Comparison of ENCODE assay signal across 13 cellular contexts in the genomic region with DNA sequence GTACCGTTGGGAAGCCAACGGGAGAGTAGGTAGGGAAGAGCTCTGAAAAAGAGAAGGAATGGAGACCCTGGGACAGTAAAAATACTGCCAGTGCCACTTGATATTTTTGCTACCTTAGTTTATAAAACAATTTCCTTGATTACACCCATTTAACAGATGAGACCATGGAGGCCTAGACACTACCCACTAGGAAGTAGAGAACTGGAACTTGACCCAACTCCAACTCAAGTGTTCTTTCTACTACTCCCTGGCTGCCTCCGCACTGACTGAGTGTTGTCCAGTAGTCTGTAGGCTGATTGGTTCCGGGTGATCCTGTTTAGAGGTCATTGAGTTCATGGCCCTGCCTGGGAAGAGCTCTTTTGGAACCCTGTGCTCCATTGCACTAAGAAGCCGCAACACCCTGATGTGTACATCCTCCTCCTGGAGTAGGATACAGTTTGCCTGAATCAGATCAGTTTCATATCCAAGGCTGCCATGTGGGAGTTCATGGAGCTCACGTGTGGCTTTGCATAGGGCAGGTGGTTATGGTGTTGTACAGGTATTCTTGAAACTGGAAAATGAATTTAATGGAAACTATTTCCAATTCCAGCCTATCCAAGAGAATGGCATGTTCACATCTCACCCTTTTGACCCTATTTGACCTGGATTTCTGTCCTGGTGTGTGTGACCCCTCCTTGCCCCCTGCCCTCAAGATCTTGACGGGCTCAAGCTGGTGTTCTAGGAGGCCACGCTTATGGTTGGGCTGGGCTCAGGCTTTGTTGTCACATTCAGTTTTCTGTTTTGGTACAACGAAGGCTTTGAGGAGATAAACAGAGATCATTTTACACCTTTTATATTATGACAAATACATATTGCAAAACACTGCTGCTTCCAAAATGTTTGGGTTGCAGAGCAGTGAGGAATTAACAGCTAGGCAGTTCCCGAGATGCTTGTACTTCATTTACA.
DNase-seq lines count a peak whose midpoint lies in the region; ATAC-seq and TF ChIP-seq lines count a peak whose summit lies in the region.
"Had no signal": no experiment of that assay in that cellular context is flagged by ENCODE, and none has a peak within 500 bp of the region (broad histone marks: within the 10 kb centered on the region; RNA-seq: fewer than 3 reads in every experiment).

No MANE protein-coding gene starts in this region.

- H3K9me3 Mint-ChIP-seq in naive B cell: peaks cover 0 to 8% (median 2%) of the 10 kb centered on the region in 7 donors

- H3K36me3 ChIP-seq in breast epithelium (no peaks in the 10 kb centered on the region), tibial nerve (peaks cover 0 to 67% (median 0%) of the 10 kb centered on the region in 3 donors)
- H3K36me3 ChIP-seq: SJSA1 had no signal

- peaks cover 38 to 66% (median 41%) of the 10 kb centered on the region in 3 donors for H3K4me1 Mint-ChIP-seq in naive B cell

- peaks cover 11 to 22% of the 10 kb centered on the region in 2 donors for H3K36me3 Mint-ChIP-seq in naive B cell

- no peaks in the 10 kb centered on the region for H3K27me3 Mint-ChIP-seq in naive B cell
- H3K27me3 Mint-ChIP-seq: stimulated activated naive CD8-positive, alpha-beta T cell treated with anti-CD3 and anti-CD28 coated beads, Interleukin-15, Interleukin-2, amounts not matched to agents 100 ng/mL and 50 ng/mL, for 24 hours had no signal

- DNase-seq in NCI-H748 (lab: John Stamatoyannopoulos, UW; ENCODE audit: unreplicated experiment) (peak; percentile 10), NCI-H748 treated with DMSO at 0.1 percent for 48 hours (lab: John Stamatoyannopoulos, UW) (no peak), breast epithelium (ENCODE audit: low spot score in 2 of 2) (no peak), naive B cell (no peak), tibial nerve (ENCODE audit: low spot score in 2 of 2) (no peak), SW 1271 (lab: John Stamatoyannopoulos, UW) (no peak), LoVo (ENCODE audit: low spot score) (no peak)
- no peak for DNase-seq in stimulated activated naive CD8-positive, alpha-beta T cell treated with anti-CD3 and anti-CD28 coated beads, Interleukin-15, Interleukin-2, amounts not matched to agents 100 U/mL and 50 U/mL, for 24 hours
- DNase-seq: left lung; NCI-H526 treated with DMSO at 0.1 percent for 48 hours; stimulated activated CD4-positive, alpha-beta T cell treated with anti-CD3 and anti-CD28 coated beads, Interleukin-4, amount 100 ng/mL, for 1 hour had no signal

- H3K27ac Mint-ChIP-seq in naive B cell: peak overlapping the region; percentile 38 to 95 (median 84)
- H3K27ac Mint-ChIP-seq: stimulated activated naive CD8-positive, alpha-beta T cell treated with anti-CD3 and anti-CD28 coated beads, Interleukin-15, Interleukin-2, amounts not matched to agents 100 ng/mL and 50 ng/mL, for 24 hours had no signal

- TF ChIP-seq EP300 in tibial nerve (IDR thresholded peaks at IDR 0.05): peak in 1 of 2 donors; percentile 41

- WGBS in tibial nerve, 2 donors: 80 to 84% methylated on average over 10 of the region's 10 CpGs

- H3K9me3 ChIP-seq in breast epithelium (no peaks in the 10 kb centered on the region), tibial nerve (peaks cover 0 to 7% (median 0%) of the 10 kb centered on the region in 4 donors)
- H3K9me3 ChIP-seq: left lung, SJSA1 had no signal

- H3K4me1 ChIP-seq in breast epithelium: peaks cover 0 to 41% of the 10 kb centered on the region in 2 donors
- peaks cover 0 to 66% (median 37%) of the 10 kb centered on the region in 4 donors for H3K4me1 ChIP-seq in tibial nerve
- H3K4me1 ChIP-seq: SJSA1 had no signal

- H3K27ac ChIP-seq in breast epithelium: peak overlapping the region; percentile 29 to 48
- peak overlapping the region; percentile 31 to 87 (median 40) for H3K27ac ChIP-seq in tibial nerve
- H3K27ac ChIP-seq: left lung, SJSA1 had no signal

- H3K4me3 Mint-ChIP-seq in naive B cell: peak overlapping the region in 2 of 8 donors; percentile 18
- H3K4me3 Mint-ChIP-seq: stimulated activated naive CD8-positive, alpha-beta T cell treated with anti-CD3 and anti-CD28 coated beads, Interleukin-15, Interleukin-2, amounts not matched to agents 100 ng/mL and 50 ng/mL, for 24 hours had no signal

- no peak for TF ChIP-seq CTCF in breast epithelium (IDR thresholded peaks at IDR 0.05)
- TF ChIP-seq CTCF in tibial nerve (IDR thresholded peaks at IDR 0.05): no peak

- intact Hi-C loops in breast epithelium (cut with DNase I; ENCODE audit: low total_unique reads): no loop called here

- TF ChIP-seq POLR2A in breast epithelium (IDR thresholded peaks at IDR 0.05) (no peak), tibial nerve (IDR thresholded peaks at IDR 0.05) (no peak)

- H3K27me3 ChIP-seq in breast epithelium: no peaks in the 10 kb centered on the region
- H3K27me3 ChIP-seq in tibial nerve: no peaks in the 10 kb centered on the region
- H3K27me3 ChIP-seq: left lung, SJSA1 had no signal

- ATAC-seq in naive B cell (ENCODE audit: low read depth in 2 of 2): no peak
- ATAC-seq in stimulated activated naive CD8-positive, alpha-beta T cell treated with anti-CD3 and anti-CD28 coated beads, Interleukin-15, Interleukin-2, amounts not matched to agents 100 U/mL and 50 U/mL, for 24 hours: no peak
- ATAC-seq: left lung had no signal

- H3K4me3 ChIP-seq in breast epithelium (no peak overlapping the region), tibial nerve (no peak overlapping the region)
- H3K4me3 ChIP-seq: left lung, SJSA1 had no signal
